13 cellular contexts compared by ENCODE assay signal in the genomic region with DNA sequence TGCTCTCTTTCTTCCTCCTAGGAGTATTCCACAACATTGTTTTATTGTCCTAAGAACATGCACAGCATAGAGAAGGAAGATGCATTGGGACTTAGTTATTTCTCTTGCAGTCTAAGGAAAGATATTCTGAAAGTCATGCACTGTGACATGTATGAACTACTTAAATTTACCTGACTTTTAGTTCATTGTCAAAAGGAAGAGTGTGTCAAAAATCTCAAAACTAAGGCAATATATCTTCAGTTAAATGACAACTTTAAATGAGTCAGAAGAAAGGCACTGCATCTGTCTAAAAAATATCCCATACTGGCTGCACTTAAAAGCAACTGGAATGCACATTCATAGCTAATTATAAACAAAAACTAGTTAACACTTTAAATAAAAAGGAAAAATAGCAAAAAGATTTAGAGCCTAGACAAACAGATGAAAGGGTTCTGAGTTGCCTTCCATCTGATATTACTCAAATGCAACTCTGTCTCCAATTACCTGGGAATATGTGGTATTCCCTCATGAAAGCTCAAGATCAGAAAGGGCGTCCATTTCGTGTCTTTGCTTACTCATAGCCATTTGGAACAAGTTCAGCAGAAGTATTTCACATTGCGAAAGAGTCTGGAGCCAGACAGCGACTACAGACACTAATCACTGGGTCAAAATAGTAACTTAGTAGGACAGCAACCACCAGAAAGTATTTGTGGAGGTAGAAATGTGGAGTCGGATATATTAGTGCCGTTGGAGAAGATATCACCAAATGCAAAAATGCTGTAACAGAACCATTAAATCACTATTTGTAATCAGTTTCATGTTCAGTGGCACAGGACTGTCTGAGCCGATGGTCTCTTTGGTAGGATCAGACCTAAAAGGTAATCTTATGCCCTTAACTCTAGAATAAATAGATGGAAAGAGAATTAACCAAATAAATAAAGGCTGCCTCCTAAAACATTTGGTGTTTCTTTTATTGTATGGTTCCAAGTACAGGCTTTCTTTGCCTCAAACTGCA.
A peak's percentile ranks its signal among the peaks of the same experiment; 100 is the strongest.
DNase-seq lines count a peak whose midpoint lies in the region; ATAC-seq, FAIRE-seq and TF ChIP-seq lines count a peak whose summit lies in the region.
"Had no signal": no experiment of that assay in that cellular context is flagged by ENCODE, and none has a peak within 500 bp of the region (broad histone marks: within the 10 kb centered on the region; RNA-seq: fewer than 3 reads in every experiment).

No MANE protein-coding gene starts in this region.

- POLR2A ChIA-PET in A549 (lab: Yijun Ruan, JAX): interaction anchor here (1.0 kb wide), 1 partner anchor 29 kb away, joined by 3 read pairs; no protein-coding TSS in a partner anchor

- no peaks in the 10 kb centered on the region for H3K36me3 ChIP-seq in kidney epithelial cell (ENCODE audit: control insufficient read depth, insufficient read depth, low read length)
- H3K36me3 ChIP-seq: Peyer's patch had no signal

- TF ChIP-seq RAD21 in A549 (conservative IDR thresholded peaks at IDR 0.05 in 1 of 2, IDR thresholded peaks at IDR 0.05 in 1 of 2): peak; percentile 7 to 48; a peak in 3 of 5 replicates

- in situ Hi-C loops in astrocyte of the cerebellum (cut with HindIII; ENCODE audit: low sequenced_read_pairs): no loop called here

- H3K27me3 ChIP-seq in kidney epithelial cell (ENCODE audit: control insufficient read depth, insufficient read depth, low read length): no peaks in the 10 kb centered on the region
- H3K27me3 ChIP-seq: body of pancreas, Peyer's patch had no signal

- peak; percentile 98 for FAIRE-seq in A549 (lab: Jason Lieb, UNC)
- FAIRE-seq: TTC549 had no signal

- TF ChIP-seq EP300 in A549 (IDR thresholded peaks at IDR 0.05): peak; percentile 61 to 84; a peak in 1 of 5 replicates

- TF ChIP-seq CTCF in A549 (IDR thresholded peaks at IDR 0.05) (no peak), HFF-Myc (IDR thresholded peaks at IDR 0.05; ENCODE audit: low read depth, low read length, missing control alignments) (no peak), astrocyte of the cerebellum (IDR thresholded peaks at IDR 0.05; ENCODE audit: low read depth, low read length, missing control alignments) (no peak), kidney epithelial cell (IDR thresholded peaks at IDR 0.05; ENCODE audit: insufficient read depth, low read length, poor library complexity, severe bottlenecking) (no peak)

- peak overlapping the region; percentile 69 for H3K4me2 ChIP-seq in A549

- DNase-seq in A549 (ENCODE audit: low read depth in 1 of 2, low spot score in 1 of 2) (peak; percentile 62 to 82), HFF-Myc (ENCODE audit: extremely low read depth, low read depth) (peak; percentile 87), astrocyte of the cerebellum (ENCODE audit: low read depth) (peak; percentile 68), kidney epithelial cell (ENCODE audit: low read depth) (peak; percentile 43), SHP77 treated with DMSO at 0.1 percent for 48 hours (lab: John Stamatoyannopoulos, UW) (no peak), GDM1 (lab: John Stamatoyannopoulos, UW) (no peak), head of caudate nucleus (no peak)
- DNase-seq in activated T-cell treated with anti-CD3 and anti-CD28 coated beads, Interleukin-2, amount 50 U/mL, for 1 hour: no peak
- DNase-seq: activated T-cell treated with anti-CD3 and anti-CD28 coated beads, Interleukin-2, amount 50 U/mL, for 24 hours; body of pancreas; Peyer's patch; stimulated activated CD4-positive, alpha-beta T cell treated with anti-CD3 and anti-CD28 coated beads, Interleukin-2, amount 100 ng/mL, for 24 hours had no signal

- peaks cover 36% of the 10 kb centered on the region for H3K4me1 ChIP-seq in A549
- H3K4me1 ChIP-seq: body of pancreas, Peyer's patch had no signal

- TF ChIP-seq POLR2A in A549 (IDR thresholded peaks at IDR 0.05; ENCODE audit: low read length): no peak

- WGBS in A549 (ENCODE audit: missing lambda C conversion rate): 3% methylated on average over 7 of the region's 7 CpGs

- CTCF ChIA-PET in A549 (lab: Yijun Ruan, JAX): interaction anchor here (1.0 to 1.4 kb wide), 2 partner anchors 12 to 20 kb away, joined by 3 read pairs; no protein-coding TSS in a partner anchor

- peaks cover 17% of the 10 kb centered on the region for H3K9me3 ChIP-seq in A549

- intact Hi-C loops in head of caudate nucleus (cut with DNase I): no loop called here

- peak; percentile 89 to 94 for ATAC-seq in A549
- ATAC-seq: body of pancreas had no signal

- H3K27ac ChIP-seq in A549: peak overlapping the region; percentile 84 to 88
- H3K27ac ChIP-seq: body of pancreas, Peyer's patch had no signal

- H3K4me3 ChIP-seq in A549: peak overlapping the region; percentile 8; the same call in 1 of the 3 replicates
- H3K4me3 ChIP-seq in HFF-Myc (replicated peaks; ENCODE audit: low read depth, low read length): no peak overlapping the region
- no peak overlapping the region for H3K4me3 ChIP-seq in astrocyte of the cerebellum (ENCODE audit: low read depth, low read length)
- no peak overlapping the region for H3K4me3 ChIP-seq in kidney epithelial cell (ENCODE audit: low read depth, low read length)
- H3K4me3 ChIP-seq: body of pancreas, Peyer's patch had no signal

TF ChIP-seq in A549, 52 proteins besides CTCF, POLR2A, EP300 and RAD21 (continues in another document):
- TF ChIP-seq ZFP36 (IDR thresholded peaks at IDR 0.05; ENCODE audit: borderline replicate concordance, partially characterized antibody) (no peak), HOXB5 (CRISPR knock-in tag; IDR thresholded peaks at IDR 0.05) (no peak), CHD2 (IDR thresholded peaks at IDR 0.05; ENCODE audit: low read length, partially characterized antibody) (no peak), HOXB13 (CRISPR knock-in tag; IDR thresholded peaks at IDR 0.05; ENCODE audit: low read depth) (no peak), CEBPB (IDR thresholded peaks at IDR 0.05) (peak; percentile 96 to 99), NFE2L2 (conservative IDR thresholded peaks at IDR 0.05; ENCODE audit: low read length) (no peak), NR3C1 (IDR thresholded peaks at IDR 0.05) (no peak), ZNF302 (CRISPR knock-in tag; IDR thresholded peaks at IDR 0.05) (no peak), POLR2AphosphoS2 (conservative IDR thresholded peaks at IDR 0.05; ENCODE audit: low read length) (no peak), CHD4 (IDR thresholded peaks at IDR 0.05; ENCODE audit: borderline replicate concordance) (no peak)
- TF ChIP-seq, protein P1, sequence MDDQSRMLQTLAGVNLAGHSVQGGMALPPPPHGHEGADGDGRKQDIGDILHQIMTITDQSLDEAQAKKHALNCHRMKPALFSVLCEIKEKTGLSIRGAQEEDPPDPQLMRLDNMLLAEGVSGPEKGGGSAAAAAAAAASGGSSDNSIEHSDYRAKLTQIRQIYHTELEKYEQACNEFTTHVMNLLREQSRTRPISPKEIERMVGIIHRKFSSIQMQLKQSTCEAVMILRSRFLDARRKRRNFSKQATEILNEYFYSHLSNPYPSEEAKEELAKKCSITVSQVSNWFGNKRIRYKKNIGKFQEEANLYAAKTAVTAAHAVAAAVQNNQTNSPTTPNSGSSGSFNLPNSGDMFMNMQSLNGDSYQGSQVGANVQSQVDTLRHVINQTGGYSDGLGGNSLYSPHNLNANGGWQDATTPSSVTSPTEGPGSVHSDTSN (IDR thresholded peaks at IDR 0.05): peak; percentile 59; the same call in 1 of the 2 replicates
- TF ChIP-seq, protein P2, sequence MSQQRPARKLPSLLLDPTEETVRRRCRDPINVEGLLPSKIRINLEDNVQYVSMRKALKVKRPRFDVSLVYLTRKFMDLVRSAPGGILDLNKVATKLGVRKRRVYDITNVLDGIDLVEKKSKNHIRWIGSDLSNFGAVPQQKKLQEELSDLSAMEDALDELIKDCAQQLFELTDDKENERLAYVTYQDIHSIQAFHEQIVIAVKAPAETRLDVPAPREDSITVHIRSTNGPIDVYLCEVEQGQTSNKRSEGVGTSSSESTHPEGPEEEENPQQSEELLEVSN (IDR thresholded peaks at IDR 0.05; ENCODE audit: borderline replicate concordance, low read depth): no peak
- TF ChIP-seq, protein P3, sequence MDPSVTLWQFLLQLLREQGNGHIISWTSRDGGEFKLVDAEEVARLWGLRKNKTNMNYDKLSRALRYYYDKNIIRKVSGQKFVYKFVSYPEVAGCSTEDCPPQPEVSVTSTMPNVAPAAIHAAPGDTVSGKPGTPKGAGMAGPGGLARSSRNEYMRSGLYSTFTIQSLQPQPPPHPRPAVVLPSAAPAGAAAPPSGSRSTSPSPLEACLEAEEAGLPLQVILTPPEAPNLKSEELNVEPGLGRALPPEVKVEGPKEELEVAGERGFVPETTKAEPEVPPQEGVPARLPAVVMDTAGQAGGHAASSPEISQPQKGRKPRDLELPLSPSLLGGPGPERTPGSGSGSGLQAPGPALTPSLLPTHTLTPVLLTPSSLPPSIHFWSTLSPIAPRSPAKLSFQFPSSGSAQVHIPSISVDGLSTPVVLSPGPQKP (IDR thresholded peaks at IDR 0.05; ENCODE audit: low read depth, low read length): no peak
- TF ChIP-seq, protein P4, sequence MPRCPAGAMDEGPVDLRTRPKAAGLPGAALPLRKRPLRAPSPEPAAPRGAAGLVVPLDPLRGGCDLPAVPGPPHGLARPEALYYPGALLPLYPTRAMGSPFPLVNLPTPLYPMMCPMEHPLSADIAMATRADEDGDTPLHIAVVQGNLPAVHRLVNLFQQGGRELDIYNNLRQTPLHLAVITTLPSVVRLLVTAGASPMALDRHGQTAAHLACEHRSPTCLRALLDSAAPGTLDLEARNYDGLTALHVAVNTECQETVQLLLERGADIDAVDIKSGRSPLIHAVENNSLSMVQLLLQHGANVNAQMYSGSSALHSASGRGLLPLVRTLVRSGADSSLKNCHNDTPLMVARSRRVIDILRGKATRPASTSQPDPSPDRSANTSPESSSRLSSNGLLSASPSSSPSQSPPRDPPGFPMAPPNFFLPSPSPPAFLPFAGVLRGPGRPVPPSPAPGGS (IDR thresholded peaks at IDR 0.05): peak; percentile 52; the same call in 1 of the 3 replicates
- TF ChIP-seq, protein P5, sequence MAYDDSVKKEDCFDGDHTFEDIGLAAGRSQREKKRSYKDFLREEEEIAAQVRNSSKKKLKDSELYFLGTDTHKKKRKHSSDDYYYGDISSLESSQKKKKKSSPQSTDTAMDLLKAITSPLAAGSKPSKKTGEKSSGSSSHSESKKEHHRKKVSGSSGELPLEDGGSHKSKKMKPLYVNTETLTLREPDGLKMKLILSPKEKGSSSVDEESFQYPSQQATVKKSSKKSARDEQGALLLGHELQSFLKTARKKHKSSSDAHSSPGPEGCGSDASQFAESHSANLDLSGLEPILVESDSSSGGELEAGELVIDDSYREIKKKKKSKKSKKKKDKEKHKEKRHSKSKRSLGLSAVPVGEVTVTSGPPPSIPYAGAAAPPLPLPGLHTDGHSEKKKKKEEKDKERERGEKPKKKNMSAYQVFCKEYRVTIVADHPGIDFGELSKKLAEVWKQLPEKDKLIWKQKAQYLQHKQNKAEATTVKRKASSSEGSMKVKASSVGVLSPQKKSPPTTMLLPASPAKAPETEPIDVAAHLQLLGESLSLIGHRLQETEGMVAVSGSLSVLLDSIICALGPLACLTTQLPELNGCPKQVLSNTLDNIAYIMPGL (CRISPR knock-in tag; IDR thresholded peaks at IDR 0.05; ENCODE audit: borderline replicate concordance): no peak

Comparison
In these comparisons a context has a peak if more than half of its experiments do, and no peak if none do; other contexts are left out.
1. DNase-seq: peak in A549 (2 of 2), HFF-Myc (single experiment), astrocyte of the cerebellum (single experiment) and kidney epithelial cell (single experiment); none in activated T-cell treated with anti-CD3 and anti-CD28 coated beads, Interleukin-2, amount 50 U/mL, for 1 hour (single experiment), SHP77 treated with DMSO at 0.1 percent for 48 hours (single experiment), GDM1 (single experiment) and head of caudate nucleus (0 of 42).